ENCODE assay signal across 8 cellular contexts in genomic region chr2:95389256-95390119, GRCh38. TPM values are rescaled to one million over a fixed set of nuclear protein-coding genes. Genes with fewer than 3 reads are reported as not detected.
DNase-seq lines count a peak whose midpoint lies in the region; ATAC-seq and TF ChIP-seq lines count a peak whose summit lies in the region.

No MANE protein-coding gene starts in this region.

- peak overlapping the region; percentile 89 for H3K56ac ChIP-seq in mesendoderm (ENCODE audit: low read length)

- H3K9ac ChIP-seq in endodermal cell (ENCODE audit: extremely low read depth, low read length, poor library complexity, severe bottlenecking) (no peak overlapping the region), mesendoderm (ENCODE audit: low read length) (peak overlapping the region; percentile 62)

- no peaks in the 10 kb centered on the region for H3K9me3 Mint-ChIP-seq in CD4-positive, CD25-positive, alpha-beta regulatory T cell
- no peaks in the 10 kb centered on the region for H3K9me3 Mint-ChIP-seq in endodermal cell
- no peaks in the 10 kb centered on the region for H3K9me3 Mint-ChIP-seq in stimulated activated effector memory CD8-positive, alpha-beta T cell treated with anti-CD3 and anti-CD28 coated beads, Interleukin-12 subunit alpha, Interleukin-12 subunit beta, amount 100 ng/mL, for 72 hours

- no peak overlapping the region for H3K4me3 Mint-ChIP-seq in CD4-positive, CD25-positive, alpha-beta regulatory T cell
- H3K4me3 Mint-ChIP-seq in endodermal cell: no peak overlapping the region
- H3K4me3 Mint-ChIP-seq in stimulated activated effector memory CD8-positive, alpha-beta T cell treated with anti-CD3 and anti-CD28 coated beads, Interleukin-12 subunit alpha, Interleukin-12 subunit beta, amount 100 ng/mL, for 72 hours: no peak overlapping the region

- no peaks in the 10 kb centered on the region for H3K79me2 ChIP-seq in mesendoderm (ENCODE audit: control insufficient read depth, insufficient read depth, low read length)

- H3K27me3 ChIP-seq in CD4-positive, CD25-positive, alpha-beta regulatory T cell (ENCODE audit: control insufficient read depth, insufficient read depth, low read length): no peaks in the 10 kb centered on the region
- H3K27me3 ChIP-seq in MG63 (no peaks in the 10 kb centered on the region), endodermal cell (ENCODE audit: control insufficient read depth, insufficient read depth, low read length, poor library complexity, severe bottlenecking) (no peaks in the 10 kb centered on the region), mesendoderm (ENCODE audit: insufficient read depth, low read length, poor library complexity) (no peaks in the 10 kb centered on the region)

- H3K9me3 ChIP-seq in CD4-positive, CD25-positive, alpha-beta regulatory T cell (ENCODE audit: control insufficient read depth in 2 of 2, low read length in 2 of 2): no peaks in the 10 kb centered on the region
- H3K9me3 ChIP-seq in MG63: no peaks in the 10 kb centered on the region
- no peaks in the 10 kb centered on the region for H3K9me3 ChIP-seq in endodermal cell (ENCODE audit: control insufficient read depth, low read length)

- no peak overlapping the region for H4K5ac ChIP-seq in mesendoderm (ENCODE audit: low read length)

- H3K27me3 Mint-ChIP-seq in CD4-positive, CD25-positive, alpha-beta regulatory T cell: peaks cover 5% of the 10 kb centered on the region
- peaks cover 33% of the 10 kb centered on the region for H3K27me3 Mint-ChIP-seq in endodermal cell (ENCODE audit: insufficient read depth)

- H4K8ac ChIP-seq in mesendoderm (ENCODE audit: low read depth, low read length): no peak overlapping the region

- no peak overlapping the region for H3K18ac ChIP-seq in mesendoderm (ENCODE audit: low read length)

- 67 to 81% methylated on average over 8 to 44 of the region's 44 CpGs for WGBS in endodermal cell (ENCODE audit: insufficient coverage in 1 of 2, insufficient read length in 1 of 2), 2 experiments
- WGBS in mesendoderm (ENCODE audit: extremely low coverage, insufficient coverage, low lambda C conversion rate): no CpG with 5 or more reads among the region's 44 CpGs

- peak; percentile 95 for TF ChIP-seq CTCF in WI38 (IDR thresholded peaks at IDR 0.05; ENCODE audit: low read depth, low read length)
- TF ChIP-seq CTCF in endodermal cell (conservative IDR thresholded peaks at IDR 0.05): peak; percentile 99

- no peaks in the 10 kb centered on the region for H3K36me3 Mint-ChIP-seq in CD4-positive, CD25-positive, alpha-beta regulatory T cell
- H3K36me3 Mint-ChIP-seq in endodermal cell (ENCODE audit: low read depth): no peaks in the 10 kb centered on the region
- H3K36me3 Mint-ChIP-seq in stimulated activated effector memory CD8-positive, alpha-beta T cell treated with anti-CD3 and anti-CD28 coated beads, Interleukin-12 subunit alpha, Interleukin-12 subunit beta, amount 100 ng/mL, for 72 hours: no peaks in the 10 kb centered on the region

- no peak overlapping the region for H2BK15ac ChIP-seq in mesendoderm (replicated peaks; ENCODE audit: low read depth)

- H3K4me1 Mint-ChIP-seq in CD4-positive, CD25-positive, alpha-beta regulatory T cell: peaks cover 0 to 2% (median 0%) of the 10 kb centered on the region in 4 donors
- H3K4me1 Mint-ChIP-seq in endodermal cell: peaks cover 2% of the 10 kb centered on the region
- no peaks in the 10 kb centered on the region for H3K4me1 Mint-ChIP-seq in stimulated activated effector memory CD8-positive, alpha-beta T cell treated with anti-CD3 and anti-CD28 coated beads, Interleukin-12 subunit alpha, Interleukin-12 subunit beta, amount 100 ng/mL, for 72 hours

- H3K4me1 ChIP-seq in CD4-positive, CD25-positive, alpha-beta regulatory T cell (ENCODE audit: control insufficient read depth, insufficient read depth, low read length, poor library complexity, severe bottlenecking): no peaks in the 10 kb centered on the region
- H3K4me1 ChIP-seq in endodermal cell (ENCODE audit: control insufficient read depth, insufficient read depth, low read length) (no peaks in the 10 kb centered on the region), mesendoderm (ENCODE audit: control insufficient read depth, low read depth, low read length) (no peaks in the 10 kb centered on the region)

- no peak overlapping the region for H3K4me2 ChIP-seq in mesendoderm (ENCODE audit: low read length)

- peak; percentile 42 to 53 for ATAC-seq in CD4-positive, CD25-positive, alpha-beta regulatory T cell (ENCODE audit: low read depth in 2 of 2)
- ATAC-seq in GM19372 (IDR thresholded peaks at IDR 0.05; ENCODE audit: low read depth, unreplicated experiment) (peak; percentile 82), GM18861 (IDR thresholded peaks at IDR 0.05; ENCODE audit: unreplicated experiment) (no peak)
- peak; percentile 68 for ATAC-seq in stimulated activated effector memory CD8-positive, alpha-beta T cell treated with anti-CD3 and anti-CD28 coated beads, Interleukin-12 subunit alpha, Interleukin-12 subunit beta, amount 100 ng/mL, for 72 hours

- H2AK5ac ChIP-seq in mesendoderm (ENCODE audit: low read length): no peak overlapping the region

- H3K4ac ChIP-seq in mesendoderm (ENCODE audit: low read depth, low read length): no peak overlapping the region

- H3K27ac ChIP-seq in CD4-positive, CD25-positive, alpha-beta regulatory T cell (ENCODE audit: insufficient read depth, low read length, poor library complexity, severe bottlenecking): no peak overlapping the region
- no peak overlapping the region for H3K27ac ChIP-seq in endodermal cell (ENCODE audit: low read depth, low read length)
- H3K27ac ChIP-seq in mesendoderm (ENCODE audit: low read depth, low read length): no peak overlapping the region

- no peaks in the 10 kb centered on the region for H3K36me3 ChIP-seq in CD4-positive, CD25-positive, alpha-beta regulatory T cell (ENCODE audit: control insufficient read depth, insufficient read depth, low read length)
- H3K36me3 ChIP-seq in MG63 (no peaks in the 10 kb centered on the region), endodermal cell (ENCODE audit: control insufficient read depth, insufficient read depth, low read length) (no peaks in the 10 kb centered on the region), mesendoderm (ENCODE audit: control insufficient read depth, insufficient read depth, low read length) (no peaks in the 10 kb centered on the region)

- H2BK120ac ChIP-seq in mesendoderm (ENCODE audit: low read depth, low read length): no peak overlapping the region

- no peaks in the 10 kb centered on the region for H3K79me1 ChIP-seq in mesendoderm (ENCODE audit: low read length)

- no peak overlapping the region for H3K23ac ChIP-seq in mesendoderm (ENCODE audit: low read length)

- DNase-seq in CD4-positive, CD25-positive, alpha-beta regulatory T cell: peak in 2 of 3 donors; percentile 6 to 50
- peak; percentile 61 for DNase-seq in MG63
- peak; percentile 92 for DNase-seq in endodermal cell
- peak; percentile 79 for DNase-seq in mesendoderm
- DNase-seq in stimulated activated effector memory CD8-positive, alpha-beta T cell treated with anti-CD3 and anti-CD28 coated beads, Interleukin-12 subunit alpha, Interleukin-12 subunit beta, amount 100 ng/mL, for 72 hours (ENCODE audit: low spot score in 2 of 2): peak; percentile 45 to 73

- no peak overlapping the region for H3K4me3 ChIP-seq in CD4-positive, CD25-positive, alpha-beta regulatory T cell (ENCODE audit: low read depth, low read length)
- no peak overlapping the region for H3K4me3 ChIP-seq in MG63
- no peak overlapping the region for H3K4me3 ChIP-seq in WI38 (ENCODE audit: low read depth, low read length)
- H3K4me3 ChIP-seq in endodermal cell (ENCODE audit: low read length): no peak overlapping the region
- H3K4me3 ChIP-seq in mesendoderm (ENCODE audit: low read length): no peak overlapping the region

- H2BK5ac ChIP-seq in mesendoderm (ENCODE audit: low read length): no peak overlapping the region

- no peak overlapping the region for H3K27ac Mint-ChIP-seq in CD4-positive, CD25-positive, alpha-beta regulatory T cell
- H3K27ac Mint-ChIP-seq in endodermal cell: no peak overlapping the region
- H3K27ac Mint-ChIP-seq in stimulated activated effector memory CD8-positive, alpha-beta T cell treated with anti-CD3 and anti-CD28 coated beads, Interleukin-12 subunit alpha, Interleukin-12 subunit beta, amount 100 ng/mL, for 72 hours: no peak overlapping the region

RNA-seq across cellular contexts. Expression of gene FAHD2A, which starts 13.0 kb away (rescaled TPM):
- 24.1 TPM for total RNA-seq in CD4-positive, CD25-positive, alpha-beta regulatory T cell
- polyA plus RNA-seq in CD4-positive, CD25-positive, alpha-beta regulatory T cell: 10 to 100 TPM in 3 of 4 donors, 1 to 10 TPM in 1; 9.1 to 23.6 (median 15.0) TPM
- 36.3 and 44.3 TPM in 2 replicates for total RNA-seq in MG63 (2014; rRNA removed; shearing (Covaris generic); ENCODE audit: low replicate concordance)
- total RNA-seq in endodermal cell: 10 to 100 TPM; 45.2 to 49.4 TPM
- polyA plus RNA-seq in endodermal cell (2013, experiment 1 of 2): 38.3 TPM
- 31.3 TPM for polyA plus RNA-seq in endodermal cell (2013, experiment 2 of 2)
- 15.4 TPM for polyA plus RNA-seq in mesendoderm (2013, experiment 1 of 2)
- polyA plus RNA-seq in mesendoderm (2013, experiment 2 of 2): 15.0 TPM

Comparison
In these comparisons a context has a peak if more than half of its experiments do, and no peak if none do; other contexts are left out.
1. DNase-seq: peak in every context shown above with its lines; median percentile 92 in endodermal cell; 79 in mesendoderm; 61 in MG63; 59 in stimulated activated effector memory CD8-positive, alpha-beta T cell treated with anti-CD3 and anti-CD28 coated beads, Interleukin-12 subunit alpha, Interleukin-12 subunit beta, amount 100 ng/mL, for 72 hours; 28 in CD4-positive, CD25-positive, alpha-beta regulatory T cell.